8 cellular contexts compared by ENCODE assay signal in the genomic region with DNA sequence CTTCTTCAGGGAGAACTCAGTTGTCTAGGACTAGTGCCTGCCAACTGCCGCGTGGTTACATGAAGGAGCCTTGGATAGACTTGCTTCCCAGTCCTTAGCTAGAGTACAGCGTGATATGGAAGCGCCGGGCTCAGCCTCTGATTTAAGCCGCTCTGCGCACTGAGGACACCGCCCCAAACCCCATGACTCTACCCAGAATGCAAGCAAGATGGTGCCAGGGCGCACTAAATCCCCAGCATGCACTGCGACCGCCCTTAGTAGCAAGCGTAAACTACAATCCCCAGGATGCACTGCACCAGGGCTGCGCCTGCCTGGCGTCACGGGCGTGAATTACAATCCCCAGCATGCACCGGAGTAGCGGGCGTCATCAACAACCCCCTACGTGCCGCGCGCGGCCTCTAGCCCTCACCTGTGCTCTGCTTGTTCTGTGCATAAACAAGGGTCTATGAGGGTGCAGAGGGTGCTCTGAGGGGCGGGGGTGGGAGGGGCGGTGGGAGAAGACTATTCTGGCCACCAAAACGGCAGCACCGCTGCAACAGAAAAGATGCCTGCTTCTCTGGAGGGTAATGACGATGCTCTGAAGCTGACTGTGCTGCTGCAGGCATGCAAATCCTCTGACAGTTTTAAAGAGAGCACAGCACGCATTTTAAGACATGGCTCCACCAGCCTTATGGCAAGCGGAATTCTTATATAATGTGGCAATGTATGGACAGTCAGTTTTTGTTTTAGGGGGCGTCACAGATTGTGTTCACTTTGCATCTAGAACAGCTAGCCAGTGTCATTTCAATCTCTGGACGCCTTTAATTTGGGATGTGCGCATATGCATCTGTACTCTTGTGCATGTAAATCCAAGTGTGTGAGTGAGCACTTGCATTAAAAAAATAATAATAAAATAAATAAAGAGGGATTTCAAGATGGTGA.
DNase-seq lines count a peak whose midpoint lies in the region; ATAC-seq and TF ChIP-seq lines count a peak whose summit lies in the region.

No MANE protein-coding gene starts in this region.

- H3K27me3 Mint-ChIP-seq in activated naive CD8-positive, alpha-beta T cell treated with anti-CD3 and anti-CD28 coated beads, Interleukin-2, amount 50 U/mL, for 24 hours, result peaks cover 8% of the 10 kb centered on the region

- H3K4me3 ChIP-seq in heart right ventricle, result peak overlapping the region in 9 of 10 donors; percentile 26 to 56 (median 50)
- H3K4me3 ChIP-seq in tibial nerve, result peak overlapping the region; percentile 27 to 51 (median 42)

- H3K9me3 Mint-ChIP-seq in activated naive CD8-positive, alpha-beta T cell treated with anti-CD3 and anti-CD28 coated beads, Interleukin-2, amount 50 U/mL, for 24 hours, result peaks cover 5% of the 10 kb centered on the region

- H3K9me3 ChIP-seq in heart right ventricle, result no peaks in the 10 kb centered on the region
- no peaks in the 10 kb centered on the region for H3K9me3 ChIP-seq in tibial nerve

- DNase-seq in DMS 273 treated with DMSO at 0.1 percent for 48 hours (lab: John Stamatoyannopoulos, UW), result peak; percentile 85
- DNase-seq in KBM-7, result peak; percentile 52
- DNase-seq in SW480 (ENCODE audit: low spot score), result peak; percentile 78
- DNase-seq in activated naive CD8-positive, alpha-beta T cell treated with anti-CD3 and anti-CD28 coated beads, Interleukin-2, amount 50 U/mL, for 24 hours, result peak; percentile 83
- DNase-seq in heart right ventricle, result peak; percentile 86 to 92
- peak; percentile 96 for DNase-seq in pons (ENCODE audit: low spot score)
- DNase-seq in tibial nerve (ENCODE audit: low spot score in 2 of 2), result peak; percentile 61 to 78

- TF ChIP-seq CTCF in heart right ventricle (IDR thresholded peaks at IDR 0.05) (peak in 1 of 9 donors; percentile 6), tibial nerve (IDR thresholded peaks at IDR 0.05) (peak in 2 of 5 experiments; percentile 16 to 22)

- H3K27ac ChIP-seq in heart right ventricle (peak overlapping the region in 8 of 10 donors; percentile 36 to 77 (median 62)), tibial nerve (peak overlapping the region in 2 of 4 donors; percentile 62 to 63)

- peaks cover 3% of the 10 kb centered on the region for H3K36me3 Mint-ChIP-seq in activated naive CD8-positive, alpha-beta T cell treated with anti-CD3 and anti-CD28 coated beads, Interleukin-2, amount 50 U/mL, for 24 hours (ENCODE audit: low read depth)

- H3K4me3 Mint-ChIP-seq in activated naive CD8-positive, alpha-beta T cell treated with anti-CD3 and anti-CD28 coated beads, Interleukin-2, amount 50 U/mL, for 24 hours, result peak overlapping the region; percentile 75

- intact Hi-C loops in heart right ventricle (cut with DNase I), result loop anchor here in 1 of 10 donors (5.0 kb wide), 1 partner anchor 721 kb away; no protein-coding TSS in a partner anchor

- peak; percentile 100 for ATAC-seq in GM21576 (IDR thresholded peaks at IDR 0.05; ENCODE audit: unreplicated experiment)
- peak; percentile 100 for ATAC-seq in activated naive CD8-positive, alpha-beta T cell treated with anti-CD3 and anti-CD28 coated beads, Interleukin-2, amount 50 U/mL, for 24 hours
- peak; percentile 99 to 100 (median 100) for ATAC-seq in heart right ventricle

- peak in 1 of 2 donors; percentile 19 for TF ChIP-seq POLR2A in tibial nerve (IDR thresholded peaks at IDR 0.05)

- H3K36me3 ChIP-seq in heart right ventricle (no peaks in the 10 kb centered on the region), tibial nerve (no peaks in the 10 kb centered on the region)

- peak overlapping the region; percentile 67 for H3K27ac Mint-ChIP-seq in activated naive CD8-positive, alpha-beta T cell treated with anti-CD3 and anti-CD28 coated beads, Interleukin-2, amount 50 U/mL, for 24 hours

- TF ChIP-seq EP300 in tibial nerve (IDR thresholded peaks at IDR 0.05), result peak in 1 of 2 donors; percentile 78

- in situ Hi-C loops in KBM-7 (cut with MboI; ENCODE audit: low pct_unique_long_range_greater_than_20kb, low sequenced_read_pairs), result no loop called here

- H3K27me3 ChIP-seq in heart right ventricle (peaks cover 0 to 7% (median 0%) of the 10 kb centered on the region in 7 donors), tibial nerve (no peaks in the 10 kb centered on the region)

- WGBS in heart right ventricle, 2 donors, result 9 to 11% methylated on average over 34 of the region's 34 CpGs
- 13 to 15% methylated on average over 23 to 34 of the region's 34 CpGs for WGBS in tibial nerve, 2 donors

- peaks cover 0 to 7% (median 0%) of the 10 kb centered on the region in 9 donors for H3K4me1 ChIP-seq in heart right ventricle
- no peaks in the 10 kb centered on the region for H3K4me1 ChIP-seq in tibial nerve

- H3K4me1 Mint-ChIP-seq in activated naive CD8-positive, alpha-beta T cell treated with anti-CD3 and anti-CD28 coated beads, Interleukin-2, amount 50 U/mL, for 24 hours, result peaks cover 7% of the 10 kb centered on the region
